In genomic region chr3:25114532-25114931, GRCh38 we compare ENCODE assay signal across 17 cellular contexts.
"Had no signal": no experiment of that assay in that cellular context is flagged by ENCODE, and none has a peak within 500 bp of the region (broad histone marks: within the 10 kb centered on the region; RNA-seq: fewer than 3 reads in every experiment).

No MANE protein-coding gene starts in this region.

- H3K27me3 ChIP-seq: esophagus muscularis mucosa, foreskin keratinocyte, heart right ventricle, left lung had no signal

- H3K36me3 ChIP-seq: esophagus muscularis mucosa, heart right ventricle, left lung, lower lobe of right lung had no signal

- ATAC-seq: foreskin keratinocyte, left lung, lower lobe of right lung, mucosa of descending colon had no signal

- H3K9me3 ChIP-seq: esophagus muscularis mucosa, heart right ventricle, left lung, lower lobe of right lung, mucosa of descending colon had no signal

- H3K4me1 ChIP-seq: foreskin keratinocyte, heart right ventricle, left lung, lower lobe of right lung had no signal

- DNase-seq: dermis blood vessel endothelial cell; dorsolateral prefrontal cortex; effector CD4-positive, alpha-beta T cell; effector memory CD4-positive, alpha-beta T cell; foreskin keratinocyte; glutamatergic neuron; head of caudate nucleus; heart right ventricle; hippocampal formation; left cardiac atrium; left lung; lower lobe of right lung; mesenchymal stem cell; mucosa of descending colon; naive B cell had no signal

- H3K27ac ChIP-seq: coronary artery, dorsolateral prefrontal cortex, foreskin keratinocyte, heart right ventricle, left lung, lower lobe of right lung had no signal

- H3K4me3 ChIP-seq: coronary artery, dorsolateral prefrontal cortex, esophagus muscularis mucosa, heart right ventricle, left lung, lower lobe of right lung, mucosa of descending colon had no signal
